Comparison of ENCODE assay signal across 9 cellular contexts in the genomic region with DNA sequence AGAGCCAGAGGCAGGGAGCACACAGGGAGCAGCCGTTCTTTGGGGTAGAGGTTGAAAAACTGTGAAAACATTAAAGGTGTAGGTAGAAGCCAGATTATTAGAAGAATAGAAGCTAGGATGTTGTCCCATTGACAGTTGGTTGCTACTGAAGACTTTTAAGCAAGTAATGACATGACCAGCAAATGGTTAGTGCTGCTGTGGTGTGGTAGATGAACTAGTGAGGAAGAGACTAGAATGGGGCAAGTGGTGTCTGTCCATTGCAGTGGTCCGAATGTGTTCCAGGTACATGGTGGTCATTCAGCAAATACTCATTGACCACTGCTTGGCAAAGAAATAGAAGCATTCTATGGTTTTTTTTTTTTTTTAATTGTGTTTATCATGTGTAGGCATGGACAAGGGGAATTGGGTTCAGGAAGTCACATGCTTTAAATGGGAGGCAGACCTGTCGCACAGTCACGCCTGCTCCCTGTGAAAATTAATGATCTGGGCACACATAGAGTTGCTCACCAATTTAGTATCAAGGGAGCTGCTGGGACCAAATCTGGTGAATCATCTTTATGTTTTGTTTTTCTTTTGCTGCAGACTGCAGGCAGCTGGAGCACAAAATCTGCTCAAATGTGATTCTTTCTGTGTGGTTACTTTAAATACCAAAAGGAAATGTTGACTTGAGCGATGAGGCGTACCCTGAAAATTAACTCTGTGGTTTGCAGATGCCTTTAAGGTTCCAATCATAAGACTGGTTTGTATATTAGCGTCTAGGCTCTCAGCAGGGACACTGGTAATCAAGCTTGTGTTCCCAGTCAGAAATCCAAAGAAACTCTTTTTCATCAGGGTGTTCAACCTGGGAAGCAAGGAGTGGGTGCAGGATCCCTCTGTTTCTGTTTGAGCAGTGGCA. TPM values are rescaled to one million over a fixed set of nuclear protein-coding genes. Genes with fewer than 3 reads are reported as not detected.
DNase-seq lines count a peak whose midpoint lies in the region; ATAC-seq and TF ChIP-seq lines count a peak whose summit lies in the region.
"Had no signal": no experiment of that assay in that cellular context is flagged by ENCODE, and none has a peak within 500 bp of the region (broad histone marks: within the 10 kb centered on the region; RNA-seq: fewer than 3 reads in every experiment).

No MANE protein-coding gene starts in this region.

- ATAC-seq in HG03066 (IDR thresholded peaks at IDR 0.05; ENCODE audit: low read depth, unreplicated experiment) (peak; percentile 62), GM19463 (IDR thresholded peaks at IDR 0.05; ENCODE audit: unreplicated experiment) (no peak)

- peaks cover 77% of the 10 kb centered on the region for H3K4me1 Mint-ChIP-seq in osteocyte (ENCODE audit: unreplicated experiment)

- H3K9me3 Mint-ChIP-seq in osteocyte (ENCODE audit: unreplicated experiment), result no peaks in the 10 kb centered on the region

- H3K36me3 Mint-ChIP-seq in osteocyte (ENCODE audit: unreplicated experiment), result peaks cover 9% of the 10 kb centered on the region

- DNase-seq in NCI-H1694 treated with DMSO at 0.1 percent for 48 hours (lab: John Stamatoyannopoulos, UW), result peak; percentile 35
- no peak for DNase-seq in NCI-H1694 (lab: John Stamatoyannopoulos, UW)
- no peak for DNase-seq in osteocyte (ENCODE audit: extremely low spot score, unreplicated experiment)
- DNase-seq in NCI-H187 (lab: John Stamatoyannopoulos, UW), result no peak

- peak overlapping the region; percentile 34 for H3K4me3 Mint-ChIP-seq in osteocyte (ENCODE audit: unreplicated experiment)

- H3K27ac Mint-ChIP-seq in osteocyte (ENCODE audit: unreplicated experiment), result peak overlapping the region; percentile 88

- no peaks in the 10 kb centered on the region for H3K27me3 ChIP-seq in duodenal mucosa (ENCODE audit: control insufficient read depth in 1 of 2, insufficient read depth in 2 of 2, low read length in 2 of 2)

- H3K27me3 Mint-ChIP-seq in osteocyte (ENCODE audit: unreplicated experiment), result no peaks in the 10 kb centered on the region

- 0 out of 2 replicates have a peak overlapping the region, but pooled peaks have one; percentile 9 for H3K27ac ChIP-seq in VCaP
- H3K27ac ChIP-seq in duodenal mucosa (ENCODE audit: low read depth, low read length), result peak overlapping the region; percentile 47
- H3K27ac ChIP-seq: C4-2B had no signal

- peaks cover 38 to 40% of the 10 kb centered on the region in 2 donors for H3K4me1 ChIP-seq in duodenal mucosa (ENCODE audit: control insufficient read depth in 1 of 2, insufficient read depth in 2 of 2, low read length in 2 of 2)

- H3K36me3 ChIP-seq in duodenal mucosa (ENCODE audit: control insufficient read depth in 1 of 2, insufficient read depth in 2 of 2, low read length in 2 of 2), result peaks cover 0 to 3% of the 10 kb centered on the region in 2 donors

- TF ChIP-seq CTCF in VCaP (conservative IDR thresholded peaks at IDR 0.05) (no peak), osteocyte (IDR thresholded peaks at IDR 0.05) (no peak)

- H3K4me3 ChIP-seq in duodenal mucosa (ENCODE audit: low read depth in 1 of 2, low read length in 2 of 2), result no peak overlapping the region

- no peak overlapping the region for H3K9ac ChIP-seq in duodenal mucosa (ENCODE audit: low read depth in 1 of 2, low read length in 2 of 2)

- H3K9me3 ChIP-seq in duodenal mucosa (ENCODE audit: control insufficient read depth in 1 of 2, low read length in 2 of 2), result no peaks in the 10 kb centered on the region

RNA-seq across cellular contexts. Expression of gene YPEL2, which starts 30.7 kb away (rescaled TPM):
- total RNA-seq in osteocyte, result 18.1 and 18.9 TPM in 2 replicates
